Comparison of ENCODE assay signal across 8 cellular contexts in the genomic region with DNA sequence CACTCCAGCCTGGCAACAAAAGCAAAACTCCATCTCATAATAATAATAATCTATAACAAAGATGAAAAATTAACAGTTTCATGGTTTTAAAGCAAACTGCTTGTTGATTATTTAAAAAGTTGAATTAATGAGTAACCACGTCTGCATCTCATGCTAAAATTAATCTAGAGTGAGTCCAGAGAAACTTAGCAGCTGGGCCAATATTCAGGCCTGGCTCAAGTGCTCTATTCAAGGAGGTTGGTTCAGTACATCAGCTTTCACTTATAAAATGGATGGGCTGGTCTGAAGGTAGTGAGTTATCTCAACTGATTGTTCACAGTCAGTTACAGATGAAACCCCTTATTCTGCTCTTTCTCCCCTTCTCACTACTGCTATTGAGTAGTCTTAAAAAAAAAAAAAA. TPM values are rescaled to one million over a fixed set of nuclear protein-coding genes. Genes with fewer than 3 reads are reported as not detected.
"Had no signal": no experiment of that assay in that cellular context is flagged by ENCODE, and none has a peak within 500 bp of the region (broad histone marks: within the 10 kb centered on the region; RNA-seq: fewer than 3 reads in every experiment).

No MANE protein-coding gene starts in this region.

- DNase-seq: GDM1 had no signal

- H3K4me3 ChIP-seq: GM12878 had no signal

- FAIRE-seq: G401.6, GM12878, GM12891, GM12892, GM18507, GM19239 had no signal

- ATAC-seq: GM12878 had no signal

RNA-seq across cellular contexts. Expression of a gene that starts 23.1 kb away (rescaled TPM):
- total RNA-seq: G401, GM12878 had no signal
- polyA plus RNA-seq: GM12878 had no signal
